In the genomic region with DNA sequence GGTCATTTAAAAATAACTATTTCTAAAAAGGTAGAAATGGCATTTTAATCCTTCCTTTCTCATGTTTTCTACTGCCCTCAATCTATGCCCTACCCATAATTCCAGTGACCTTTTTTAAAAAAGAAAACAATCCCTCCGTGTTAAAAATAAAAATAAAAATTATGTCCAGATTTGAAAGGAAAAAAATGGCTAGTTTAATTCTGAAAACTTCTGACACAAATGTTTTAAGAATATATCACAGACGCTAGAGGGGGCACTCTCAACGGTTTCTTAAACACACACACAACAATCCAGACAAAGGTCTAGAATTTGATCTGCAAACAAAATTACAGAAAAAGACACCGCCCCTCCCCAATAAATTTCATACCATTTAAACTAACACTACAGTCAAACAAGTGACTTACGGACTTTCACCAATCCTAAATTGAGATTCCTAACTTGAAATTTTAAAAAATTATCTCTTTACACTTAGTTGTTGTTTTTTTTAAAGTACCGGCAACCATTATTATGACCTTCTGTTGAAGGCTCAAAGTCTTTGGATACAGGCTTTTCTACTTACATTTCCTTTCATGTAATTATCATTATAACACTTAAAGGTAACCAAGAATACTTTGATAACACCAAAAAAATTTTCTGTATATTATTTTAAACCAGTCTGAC, we compare ENCODE assay signal across 8 cellular contexts. TPM values are rescaled to one million over a fixed set of nuclear protein-coding genes. Genes with fewer than 3 reads are reported as not detected.
DNase-seq lines count a peak whose midpoint lies in the region; ATAC-seq, FAIRE-seq and TF ChIP-seq lines count a peak whose summit lies in the region.

No MANE protein-coding gene starts in this region.

- no peaks in the 10 kb centered on the region for H3K9me3 ChIP-seq in adrenal gland (replicated peaks in 1 of 3)
- no peaks in the 10 kb centered on the region for H3K9me3 ChIP-seq in testis

- no peak for DNase-seq in Right ventricle myocardium superior
- DNase-seq in cardiac septum (ENCODE audit: low spot score) = no peak
- DNase-seq in NCI-H1048 (lab: John Stamatoyannopoulos, UW) = peak; percentile 7
- peak in 2 of 7 donors; percentile 26 to 33 for DNase-seq in adrenal gland
- DNase-seq in testis = peak; percentile 43

- H3K4me1 ChIP-seq in adrenal gland (replicated peaks in 1 of 2) = peaks cover 13 to 51% of the 10 kb centered on the region in 2 donors
- H3K4me1 ChIP-seq in testis = peaks cover 9% of the 10 kb centered on the region

- TF ChIP-seq POLR2A in adrenal gland (IDR thresholded peaks at IDR 0.05) (no peak), testis (IDR thresholded peaks at IDR 0.05) (no peak)

- H3K4me3 ChIP-seq in adrenal gland (no peak overlapping the region), testis (no peak overlapping the region)

- H3K27me3 ChIP-seq in adrenal gland = no peaks in the 10 kb centered on the region
- no peaks in the 10 kb centered on the region for H3K27me3 ChIP-seq in testis

- intact Hi-C loops in Right ventricle myocardium superior (cut with DNase I) (no loop called here), cardiac septum (cut with DNase I) (loop anchor here (5.0 to 10.0 kb wide), 2 partner anchors 37 to 1284 kb away; partner anchors contain the start of gene CLINT1), adrenal gland (cut with DNase I) (no loop called here), testis (cut with DNase I; ENCODE audit: low total_unique reads) (no loop called here)

- ATAC-seq in Right ventricle myocardium superior (ENCODE audit: poor library complexity) = peak; percentile 63
- ATAC-seq in HG02870 (IDR thresholded peaks at IDR 0.05; ENCODE audit: unreplicated experiment) = no peak
- no peak for ATAC-seq in GM18907 (IDR thresholded peaks at IDR 0.05; ENCODE audit: unreplicated experiment)

- no peak overlapping the region for H3K27ac ChIP-seq in adrenal gland
- peak overlapping the region in 1 of 2 donors; percentile 20 for H3K27ac ChIP-seq in testis

- H3K36me3 ChIP-seq in adrenal gland (replicated peaks in 1 of 2) (no peaks in the 10 kb centered on the region), testis (ENCODE audit: low read depth, missing control alignments) (no peaks in the 10 kb centered on the region)

- TF ChIP-seq CTCF in adrenal gland (IDR thresholded peaks at IDR 0.05) = peak; percentile 36 to 61 (median 46)
- TF ChIP-seq CTCF in testis (IDR thresholded peaks at IDR 0.05) = peak; percentile 48 to 50 (median 48)

- 21 to 27% (median 26%) methylated on average over 6 of the region's 6 CpGs for WGBS in adrenal gland, 4 donors
- WGBS in testis, 2 donors = 46 to 49% methylated on average over 6 of the region's 6 CpGs

- peak; percentile 86 for FAIRE-seq in islet of Langerhans (lab: Jason Lieb, UNC)

RNA-seq across cellular contexts. Expression of gene CLINT1, which starts 38.2 kb away (rescaled TPM):
- total RNA-seq in Right ventricle myocardium superior = 55.5 TPM
- 53.0 TPM for total RNA-seq in cardiac septum
- total RNA-seq in adrenal gland = 10 to 100 TPM; 48.3 to 76.3 (median 64.7) TPM
- 100 to 1,000 TPM in 1 of 3 donors, 10 to 100 TPM in 2; 17.1 to 101 (median 19.9) TPM for polyA plus RNA-seq in adrenal gland
- total RNA-seq in testis = 10 to 100 TPM; 84.9 to 93.7 TPM
- polyA plus RNA-seq in testis (ENCODE audit: insufficient read depth, low read depth, low replicate concordance) = 45.4 TPM

Comparison
In these comparisons a context has a peak if more than half of its experiments do, and no peak if none do; other contexts are left out.
1. DNase-seq: peak in NCI-H1048 (single experiment) and testis (single experiment); none in Right ventricle myocardium superior (single experiment) and cardiac septum (single experiment).